ENCODE assay signal across 8 cellular contexts in genomic region chr1:155940531-155940992, GRCh38. TPM values are rescaled to one million over a fixed set of nuclear protein-coding genes. Genes with fewer than 3 reads are reported as not detected.
DNase-seq lines count a peak whose midpoint lies in the region; ATAC-seq and TF ChIP-seq lines count a peak whose summit lies in the region.

No MANE protein-coding gene starts in this region.

- H3K9me3 Mint-ChIP-seq in natural killer cell treated with Interleukin-12 subunit alpha and Interleukin-12 subunit beta and Interleukin-15 and Interleukin-18, amount 100 ng/mL, for 72 hours: no peaks in the 10 kb centered on the region
- H3K9me3 Mint-ChIP-seq in natural killer cell: no peaks in the 10 kb centered on the region

- no peaks in the 10 kb centered on the region for H3K36me3 Mint-ChIP-seq in natural killer cell treated with Interleukin-12 subunit alpha and Interleukin-12 subunit beta and Interleukin-15 and Interleukin-18, amount 100 ng/mL, for 72 hours
- H3K36me3 Mint-ChIP-seq in natural killer cell (no peaks in the 10 kb centered on the region), T-helper 17 cell (ENCODE audit: low read depth) (no peaks in the 10 kb centered on the region)

- H3K4me3 Mint-ChIP-seq in natural killer cell treated with Interleukin-12 subunit alpha and Interleukin-12 subunit beta and Interleukin-15 and Interleukin-18, amount 100 ng/mL, for 72 hours: peak overlapping the region; percentile 42
- H3K4me3 Mint-ChIP-seq in natural killer cell (no peak overlapping the region), T-helper 17 cell (no peak overlapping the region)

- peak in 1 of 2 donors; percentile 27 for ATAC-seq in natural killer cell treated with Interleukin-12 subunit alpha and Interleukin-12 subunit beta and Interleukin-15 and Interleukin-18, amount 100 ng/mL, for 72 hours
- ATAC-seq in natural killer cell (no peak), T-helper 17 cell (no peak), HG03159 (IDR thresholded peaks at IDR 0.05; ENCODE audit: unreplicated experiment) (no peak), GM19035 (IDR thresholded peaks at IDR 0.05; ENCODE audit: unreplicated experiment) (no peak), HG02870 (IDR thresholded peaks at IDR 0.05; ENCODE audit: unreplicated experiment) (no peak)

- intact Hi-C loops in natural killer cell (cut with micrococcal nuclease): no loop called here

- TF ChIP-seq CTCF in natural killer cell (IDR thresholded peaks at IDR 0.05): no peak

- peak overlapping the region; percentile 74 to 82 for H3K27ac Mint-ChIP-seq in natural killer cell treated with Interleukin-12 subunit alpha and Interleukin-12 subunit beta and Interleukin-15 and Interleukin-18, amount 100 ng/mL, for 72 hours
- peak overlapping the region in 1 of 2 donors; percentile 35 for H3K27ac Mint-ChIP-seq in natural killer cell
- peak overlapping the region; percentile 91 for H3K27ac Mint-ChIP-seq in T-helper 17 cell

- DNase-seq in natural killer cell treated with Interleukin-12 subunit alpha and Interleukin-12 subunit beta and Interleukin-15 and Interleukin-18, amount 100 ng/mL, for 72 hours (ENCODE audit: low spot score): no peak
- DNase-seq in natural killer cell (no peak), T-helper 17 cell (no peak), fibroblast of gingiva (ENCODE audit: low read depth) (peak; percentile 31), pons (ENCODE audit: low spot score) (peak; percentile 42)

- no peaks in the 10 kb centered on the region for H3K9me3 ChIP-seq in T-helper 17 cell (ENCODE audit: control insufficient read depth, low read length, poor library complexity, severe bottlenecking)

- H3K27me3 Mint-ChIP-seq in natural killer cell treated with Interleukin-12 subunit alpha and Interleukin-12 subunit beta and Interleukin-15 and Interleukin-18, amount 100 ng/mL, for 72 hours: no peaks in the 10 kb centered on the region
- H3K27me3 Mint-ChIP-seq in natural killer cell (ENCODE audit: low read depth in 2 of 2) (no peaks in the 10 kb centered on the region), T-helper 17 cell (no peaks in the 10 kb centered on the region)

- peaks cover 28 to 35% of the 10 kb centered on the region in 2 donors for H3K4me1 Mint-ChIP-seq in natural killer cell treated with Interleukin-12 subunit alpha and Interleukin-12 subunit beta and Interleukin-15 and Interleukin-18, amount 100 ng/mL, for 72 hours (ENCODE audit: low read depth in 2 of 2)
- H3K4me1 Mint-ChIP-seq in natural killer cell: peaks cover 23 to 34% of the 10 kb centered on the region in 2 donors
- peaks cover 37% of the 10 kb centered on the region for H3K4me1 Mint-ChIP-seq in T-helper 17 cell

RNA-seq across cellular contexts. Expression of gene RXFP4, which starts 0.9 kb away (rescaled TPM):
- total RNA-seq in natural killer cell treated with Interleukin-12 subunit alpha and Interleukin-12 subunit beta and Interleukin-15 and Interleukin-18, amount 100 ng/mL, for 72 hours: not detected
- not detected for total RNA-seq in natural killer cell
- total RNA-seq in T-helper 17 cell: not detected

RNA-seq across cellular contexts. Expression of gene KHDC4, which starts 6.3 kb away (rescaled TPM):
- total RNA-seq in natural killer cell treated with Interleukin-12 subunit alpha and Interleukin-12 subunit beta and Interleukin-15 and Interleukin-18, amount 100 ng/mL, for 72 hours: 10 to 100 TPM; 47.6 to 96.0 TPM
- total RNA-seq in natural killer cell: 100 to 1,000 TPM in 1 of 3 donors, 10 to 100 TPM in 2; 61.9 to 101 (median 85.9) TPM
- 10 to 100 TPM; 59.9 to 63.1 TPM for total RNA-seq in T-helper 17 cell

RNA-seq across cellular contexts. Expression of gene RIT1, which starts 29.4 kb away (rescaled TPM):
- 10 to 100 TPM; 29.4 to 40.2 TPM for total RNA-seq in natural killer cell treated with Interleukin-12 subunit alpha and Interleukin-12 subunit beta and Interleukin-15 and Interleukin-18, amount 100 ng/mL, for 72 hours
- 10 to 100 TPM; 79.1 to 86.1 (median 79.2) TPM for total RNA-seq in natural killer cell
- 10 to 100 TPM; 47.8 to 64.6 TPM for total RNA-seq in T-helper 17 cell

RNA-seq across cellular contexts. Expression of gene ARHGEF2, which starts 37.8 kb away (rescaled TPM):
- total RNA-seq in natural killer cell treated with Interleukin-12 subunit alpha and Interleukin-12 subunit beta and Interleukin-15 and Interleukin-18, amount 100 ng/mL, for 72 hours: 100 to 1,000 TPM; 205 to 234 TPM
- total RNA-seq in natural killer cell (100 to 1,000 TPM; 143 to 200 (median 147) TPM), T-helper 17 cell (100 to 1,000 TPM in 1 of 2 donors, 10 to 100 TPM in 1; 86.1 to 123 TPM)

Comparison
In these comparisons a context has a peak if more than half of its experiments do, and no peak if none do; other contexts are left out.
1. DNase-seq: peak in fibroblast of gingiva (single experiment) and pons (single experiment); none in natural killer cell treated with Interleukin-12 subunit alpha and Interleukin-12 subunit beta and Interleukin-15 and Interleukin-18, amount 100 ng/mL, for 72 hours (single experiment), natural killer cell (single experiment) and T-helper 17 cell (0 of 3).